Comparison of ENCODE assay signal across 1 cellular context in the genomic region with DNA sequence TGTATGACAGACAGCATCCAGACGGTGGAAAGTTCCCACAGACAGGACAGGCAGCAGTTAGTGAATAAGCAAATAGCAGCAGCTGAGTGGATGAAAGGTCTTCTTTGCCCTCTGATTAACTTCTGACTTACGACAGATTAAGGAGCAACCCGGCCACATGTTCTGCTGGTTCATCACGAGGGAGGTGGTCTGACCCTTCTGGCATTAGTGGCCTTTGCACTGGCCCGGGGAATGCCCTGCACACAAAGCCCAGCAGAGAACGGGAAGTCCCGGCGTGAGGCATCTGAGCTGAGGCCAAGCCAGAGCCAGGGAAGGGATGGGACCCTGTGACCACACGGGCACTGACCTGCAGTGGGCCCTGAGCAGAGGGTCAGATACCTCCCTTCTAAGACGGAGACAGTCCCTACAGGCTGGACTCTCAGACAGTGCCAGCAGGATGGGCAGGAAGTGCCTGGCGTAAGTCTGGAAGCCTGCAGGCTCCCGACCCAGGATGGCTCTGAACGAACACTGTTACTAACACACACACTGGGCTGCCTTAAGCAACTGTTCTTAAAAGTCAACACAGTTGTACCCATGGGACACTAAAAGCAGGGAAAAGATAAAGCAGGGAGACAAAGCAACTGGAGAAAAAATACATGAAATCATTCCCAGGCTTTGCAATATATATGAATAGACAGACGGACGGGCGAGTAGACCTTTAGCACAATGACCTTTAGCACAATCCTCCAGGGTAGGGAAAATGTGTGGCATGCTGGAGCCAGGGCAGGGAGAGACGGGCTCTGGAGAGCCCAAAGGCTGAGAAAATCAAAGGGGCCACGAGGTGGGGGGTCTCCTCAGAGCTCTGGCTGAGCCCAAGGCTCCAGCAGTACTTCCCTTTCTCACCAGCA.
TF ChIP-seq lines count a peak whose summit lies in the region.

No MANE protein-coding gene starts in this region.

TF ChIP-seq in liver, 16 proteins besides CTCF, POLR2A, EP300 and RAD21 (continued from another document):
- TF ChIP-seq, protein P1, sequence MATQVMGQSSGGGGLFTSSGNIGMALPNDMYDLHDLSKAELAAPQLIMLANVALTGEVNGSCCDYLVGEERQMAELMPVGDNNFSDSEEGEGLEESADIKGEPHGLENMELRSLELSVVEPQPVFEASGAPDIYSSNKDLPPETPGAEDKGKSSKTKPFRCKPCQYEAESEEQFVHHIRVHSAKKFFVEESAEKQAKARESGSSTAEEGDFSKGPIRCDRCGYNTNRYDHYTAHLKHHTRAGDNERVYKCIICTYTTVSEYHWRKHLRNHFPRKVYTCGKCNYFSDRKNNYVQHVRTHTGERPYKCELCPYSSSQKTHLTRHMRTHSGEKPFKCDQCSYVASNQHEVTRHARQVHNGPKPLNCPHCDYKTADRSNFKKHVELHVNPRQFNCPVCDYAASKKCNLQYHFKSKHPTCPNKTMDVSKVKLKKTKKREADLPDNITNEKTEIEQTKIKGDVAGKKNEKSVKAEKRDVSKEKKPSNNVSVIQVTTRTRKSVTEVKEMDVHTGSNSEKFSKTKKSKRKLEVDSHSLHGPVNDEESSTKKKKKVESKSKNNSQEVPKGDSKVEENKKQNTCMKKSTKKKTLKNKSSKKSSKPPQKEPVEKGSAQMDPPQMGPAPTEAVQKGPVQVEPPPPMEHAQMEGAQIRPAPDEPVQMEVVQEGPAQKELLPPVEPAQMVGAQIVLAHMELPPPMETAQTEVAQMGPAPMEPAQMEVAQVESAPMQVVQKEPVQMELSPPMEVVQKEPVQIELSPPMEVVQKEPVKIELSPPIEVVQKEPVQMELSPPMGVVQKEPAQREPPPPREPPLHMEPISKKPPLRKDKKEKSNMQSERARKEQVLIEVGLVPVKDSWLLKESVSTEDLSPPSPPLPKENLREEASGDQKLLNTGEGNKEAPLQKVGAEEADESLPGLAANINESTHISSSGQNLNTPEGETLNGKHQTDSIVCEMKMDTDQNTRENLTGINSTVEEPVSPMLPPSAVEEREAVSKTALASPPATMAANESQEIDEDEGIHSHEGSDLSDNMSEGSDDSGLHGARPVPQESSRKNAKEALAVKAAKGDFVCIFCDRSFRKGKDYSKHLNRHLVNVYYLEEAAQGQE (IDR thresholded peaks at IDR 0.05): peak; percentile 79
- TF ChIP-seq FOXA1 (IDR thresholded peaks at IDR 0.05) (no peak), TAF1 (conservative IDR thresholded peaks at IDR 0.05) (peak; percentile 92), FOXA2 (IDR thresholded peaks at IDR 0.05) (peak; percentile 20), HNF4G (IDR thresholded peaks at IDR 0.05) (peak; percentile 83), JUND (IDR thresholded peaks at IDR 0.05) (peak in 1 of 2 donors; percentile 46), NR2F2 (IDR thresholded peaks at IDR 0.05) (peak; percentile 94), EGR1 (IDR thresholded peaks at IDR 0.05; ENCODE audit: low read depth in 2 of 2) (peak in 1 of 2 donors; percentile 6), YY1 (IDR thresholded peaks at IDR 0.05) (peak; percentile 52), HNF4A (conservative IDR thresholded peaks at IDR 0.05) (peak; percentile 93 to 96), GABPA (IDR thresholded peaks at IDR 0.05 in 1 of 2, conservative IDR thresholded peaks at IDR 0.05 in 1 of 2) (peak in 1 of 2 donors; percentile 39), RXRA (IDR thresholded peaks at IDR 0.05) (peak; percentile 99)
- TF ChIP-seq, protein P2, sequence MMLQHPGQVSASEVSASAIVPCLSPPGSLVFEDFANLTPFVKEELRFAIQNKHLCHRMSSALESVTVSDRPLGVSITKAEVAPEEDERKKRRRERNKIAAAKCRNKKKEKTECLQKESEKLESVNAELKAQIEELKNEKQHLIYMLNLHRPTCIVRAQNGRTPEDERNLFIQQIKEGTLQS (IDR thresholded peaks at IDR 0.05): no peak
- TF ChIP-seq, protein P3, sequence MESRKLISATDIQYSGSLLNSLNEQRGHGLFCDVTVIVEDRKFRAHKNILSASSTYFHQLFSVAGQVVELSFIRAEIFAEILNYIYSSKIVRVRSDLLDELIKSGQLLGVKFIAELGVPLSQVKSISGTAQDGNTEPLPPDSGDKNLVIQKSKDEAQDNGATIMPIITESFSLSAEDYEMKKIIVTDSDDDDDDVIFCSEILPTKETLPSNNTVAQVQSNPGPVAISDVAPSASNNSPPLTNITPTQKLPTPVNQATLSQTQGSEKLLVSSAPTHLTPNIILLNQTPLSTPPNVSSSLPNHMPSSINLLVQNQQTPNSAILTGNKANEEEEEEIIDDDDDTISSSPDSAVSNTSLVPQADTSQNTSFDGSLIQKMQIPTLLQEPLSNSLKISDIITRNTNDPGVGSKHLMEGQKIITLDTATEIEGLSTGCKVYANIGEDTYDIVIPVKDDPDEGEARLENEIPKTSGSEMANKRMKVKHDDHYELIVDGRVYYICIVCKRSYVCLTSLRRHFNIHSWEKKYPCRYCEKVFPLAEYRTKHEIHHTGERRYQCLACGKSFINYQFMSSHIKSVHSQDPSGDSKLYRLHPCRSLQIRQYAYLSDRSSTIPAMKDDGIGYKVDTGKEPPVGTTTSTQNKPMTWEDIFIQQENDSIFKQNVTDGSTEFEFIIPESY (IDR thresholded peaks at IDR 0.05): peak; percentile 83
- TF ChIP-seq, protein P4, sequence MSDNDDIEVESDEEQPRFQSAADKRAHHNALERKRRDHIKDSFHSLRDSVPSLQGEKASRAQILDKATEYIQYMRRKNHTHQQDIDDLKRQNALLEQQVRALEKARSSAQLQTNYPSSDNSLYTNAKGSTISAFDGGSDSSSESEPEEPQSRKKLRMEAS (IDR thresholded peaks at IDR 0.05): peak; percentile 91
